Comparison of ENCODE assay signal across 34 cellular contexts in genomic region chr2:49954074-49954473, GRCh38.
"Had no signal": no experiment of that assay in that cellular context is flagged by ENCODE, and none has a peak within 500 bp of the region (broad histone marks: within the 10 kb centered on the region; RNA-seq: fewer than 3 reads in every experiment).

No MANE protein-coding gene starts in this region.

- DNase-seq: Karpas-422, Kasumi-1, MM.1S, MV-4-11, NCI-H1048, NCI-H1092, NCI-H1092 treated with DMSO at 0.1 percent for 48 hours, NCI-H1105, NCI-H1105 treated with DMSO at 0.1 percent for 48 hours, NCI-H1417 treated with DMSO at 0.1 percent for 48 hours, NCI-H1436, NCI-H1436 treated with DMSO at 0.1 percent for 48 hours, NCI-H146, NCI-H1694, NCI-H1694 treated with DMSO at 0.1 percent for 48 hours, NCI-H187, NCI-H187 treated with DMSO at 0.1 percent for 48 hours, NCI-H1930, NCI-H2029, NCI-H2029 treated with DMSO at 0.1 percent for 48 hours, NCI-H2081, NCI-H2081 treated with DMSO at 0.1 percent for 48 hours, NCI-H2107, NCI-H2171, NCI-H2171 treated with DMSO at 0.1 percent for 48 hours, NCI-H2227 treated with DMSO at 0.1 percent for 48 hours, NCI-H226, NCI-H345, NCI-H446, NCI-H446 treated with DMSO at 0.1 percent for 48 hours, NCI-H510A, NCI-H510A treated with DMSO at 0.1 percent for 48 hours, NCI-H524, NCI-H524 treated with DMSO at 0.1 percent for 48 hours had no signal
